ENCODE assay signal across 25 cellular contexts in genomic region chr5:178403956-178404600, GRCh38.
"Had no signal": no experiment of that assay in that cellular context is flagged by ENCODE, and none has a peak within 500 bp of the region (broad histone marks: within the 10 kb centered on the region; RNA-seq: fewer than 3 reads in every experiment).

No MANE protein-coding gene starts in this region.

- DNase-seq: cortex of kidney; effector memory CD8-positive, alpha-beta T cell; erythroblast; esophagus squamous epithelium; foreskin melanocyte; heart right ventricle; hippocampal formation; kidney glomerular epithelial cell; mucosa of descending colon; naive B cell; nucleus accumbens; psoas muscle; right cardiac atrium; spleen; stimulated activated CD4-positive, alpha-beta T cell treated with anti-CD3 and anti-CD28 coated beads, Interleukin-4, amount 100 ng/mL, for 4 hours; stimulated activated naive B cell treated with anti-CD40 and anti-IgM and Interleukin-4, amounts not matched to agents 10 μg/mL and 1 μg/mL and 100 μg/mL, for 72 hours; trophoblast cell had no signal

- H3K27ac ChIP-seq: esophagus squamous epithelium, heart right ventricle, neural progenitor cell, psoas muscle, skin epidermis, spleen, vagina had no signal

- H3K36me3 ChIP-seq: esophagus squamous epithelium, heart right ventricle, neural progenitor cell, spleen, vagina had no signal

- H3K4me1 ChIP-seq: esophagus squamous epithelium, heart right ventricle, psoas muscle, spleen, vagina had no signal

- H3K27me3 ChIP-seq: neural progenitor cell, spleen, vagina had no signal

- ATAC-seq: effector memory CD8-positive, alpha-beta T cell; mucosa of descending colon; psoas muscle; right cardiac atrium; stimulated activated naive B cell treated with anti-CD40 and anti-IgM and Interleukin-4, amounts not matched to agents 10 μg/mL and 1 μg/mL and 100 μg/mL, for 72 hours had no signal

- H3K4me3 ChIP-seq: esophagus squamous epithelium, heart right ventricle, lung, mucosa of descending colon, neural progenitor cell, psoas muscle, skin epidermis, spleen, vagina had no signal

- H3K36me3 Mint-ChIP-seq: neural progenitor cell had no signal

- H3K27ac Mint-ChIP-seq: effector memory CD8-positive, alpha-beta T cell; memory B cell; mesothelial cell of epicardium; naive B cell; natural killer cell treated with Interleukin-12 subunit alpha and Interleukin-12 subunit beta and Interleukin-15 and Interleukin-18, amount 100 ng/mL, for 72 hours; neural progenitor cell; stimulated activated naive B cell treated with anti-CD40 and anti-IgM and Interleukin-4, amounts not matched to agents 10 μg/mL and 1 μg/mL and 100 μg/mL, for 72 hours; stimulated activated naive CD8-positive, alpha-beta T cell treated with anti-CD3 and anti-CD28 coated beads, Interleukin-15, Interleukin-2, amounts not matched to agents 100 ng/mL and 50 ng/mL, for 24 hours had no signal

- H3K9me3 ChIP-seq: esophagus squamous epithelium, mucosa of descending colon, vagina had no signal

- H3K4me3 Mint-ChIP-seq: effector memory CD8-positive, alpha-beta T cell; memory B cell; mesothelial cell of epicardium; naive B cell; natural killer cell treated with Interleukin-12 subunit alpha and Interleukin-12 subunit beta and Interleukin-15 and Interleukin-18, amount 100 ng/mL, for 72 hours; stimulated activated naive B cell treated with anti-CD40 and anti-IgM and Interleukin-4, amounts not matched to agents 10 μg/mL and 1 μg/mL and 100 μg/mL, for 72 hours; stimulated activated naive CD8-positive, alpha-beta T cell treated with anti-CD3 and anti-CD28 coated beads, Interleukin-15, Interleukin-2, amounts not matched to agents 100 ng/mL and 50 ng/mL, for 24 hours had no signal

- H3K4me1 Mint-ChIP-seq: memory B cell; naive B cell; stimulated activated naive B cell treated with anti-CD40 and anti-IgM and Interleukin-4, amounts not matched to agents 10 μg/mL and 1 μg/mL and 100 μg/mL, for 72 hours had no signal
